ENCODE assay signal across 1 cellular context in genomic region chr2:196263181-196263747, GRCh38.
TF ChIP-seq lines count a peak whose summit lies in the region.

No MANE protein-coding gene starts in this region.

TF ChIP-seq in K562, 482 proteins besides CTCF, POLR2A, EP300 and RAD21 (continued from another document and continues in another):
- TF ChIP-seq ZNF740 (CRISPR knock-in tag; IDR thresholded peaks at IDR 0.05) (no peak), ZNF740 (tag; IDR thresholded peaks at IDR 0.05) (no peak), CHCHD3 (CRISPR knock-in tag; IDR thresholded peaks at IDR 0.05) (no peak), TFAM (CRISPR knock-in tag; conservative IDR thresholded peaks at IDR 0.05) (no peak), SRSF9 (IDR thresholded peaks at IDR 0.05; ENCODE audit: borderline replicate concordance, low read depth, low read length) (no peak), SNIP1 (IDR thresholded peaks at IDR 0.05; ENCODE audit: low read depth) (no peak), PBX2 (CRISPR knock-in tag; IDR thresholded peaks at IDR 0.05; ENCODE audit: low read depth) (no peak), PBX2 (tag; conservative IDR thresholded peaks at IDR 0.05; ENCODE audit: low read depth) (no peak), CTCFL (IDR thresholded peaks at IDR 0.05; ENCODE audit: borderline replicate concordance, insufficient read depth, low read depth, low read length, poor library complexity, severe bottlenecking) (no peak), ZNF75A (CRISPR knock-in tag; IDR thresholded peaks at IDR 0.05) (no peak), KAT2B (IDR thresholded peaks at IDR 0.05; ENCODE audit: low read depth, low read length) (no peak), MLLT1 (IDR thresholded peaks at IDR 0.05) (0 out of 4 replicates have a peak, but pooled peaks of 1 of the 2 experiments have one; percentile 45), ZNF316 (IDR thresholded peaks at IDR 0.05) (peak; percentile 33; the same call in 1 of the 2 replicates), TEAD2 (tag; IDR thresholded peaks at IDR 0.05) (no peak), PHTF2 (CRISPR knock-in tag; IDR thresholded peaks at IDR 0.05) (no peak), STAT5A (IDR thresholded peaks at IDR 0.05; ENCODE audit: borderline replicate concordance, low read length) (no peak), ZNF197 (CRISPR knock-in tag; IDR thresholded peaks at IDR 0.05; ENCODE audit: low read depth) (no peak), TBL1XR1 (IDR thresholded peaks at IDR 0.05; ENCODE audit: low read length in 2 of 2) (no peak), BDP1 (IDR thresholded peaks at IDR 0.05; ENCODE audit: insufficient read depth, insufficient read length) (no peak), PHF8 (IDR thresholded peaks at IDR 0.05; ENCODE audit: borderline replicate concordance, low read length) (no peak), TAF7 (tag; IDR thresholded peaks at IDR 0.05) (no peak), HDAC6 (IDR thresholded peaks at IDR 0.05; ENCODE audit: low read depth, low read length) (no peak), TGIF2 (CRISPR knock-in tag; IDR thresholded peaks at IDR 0.05) (no peak), FOXJ2 (tag; IDR thresholded peaks at IDR 0.05) (no peak), EWSR1 (IDR thresholded peaks at IDR 0.05; ENCODE audit: borderline replicate concordance, low read depth, partially characterized antibody) (no peak), BMI1 (IDR thresholded peaks at IDR 0.05; ENCODE audit: low read length) (no peak), DACH1 (IDR thresholded peaks at IDR 0.05; ENCODE audit: partially characterized antibody) (no peak), C11orf30 (IDR thresholded peaks at IDR 0.05; ENCODE audit: low read depth) (peak; percentile 52), RNF2 (IDR thresholded peaks at IDR 0.05) (no peak), GABPA (tag; conservative IDR thresholded peaks at IDR 0.05; ENCODE audit: low read depth) (peak; percentile 48; the same call in 1 of the 2 replicates), TARDBP (IDR thresholded peaks at IDR 0.05) (no peak), VEZF1 (CRISPR knock-in tag; IDR thresholded peaks at IDR 0.05) (no peak), ZNF449 (CRISPR knock-in tag; IDR thresholded peaks at IDR 0.05) (no peak), SMARCA4 (IDR thresholded peaks at IDR 0.05) (peak; percentile 37; the same call in 1 of the 2 replicates), ZKSCAN3 (CRISPR knock-in tag; IDR thresholded peaks at IDR 0.05) (no peak), FOXM1 (IDR thresholded peaks at IDR 0.05; ENCODE audit: low read depth) (peak; percentile 28; the same call in 1 of the 2 replicates), FOXM1 (CRISPR knock-in tag; IDR thresholded peaks at IDR 0.05; ENCODE audit: low read depth) (no peak), FOS (IDR thresholded peaks at IDR 0.05; ENCODE audit: extremely low read depth, insufficient read length) (no peak), ZNF431 (CRISPR knock-in tag; IDR thresholded peaks at IDR 0.05) (no peak), CREB3L1 (IDR thresholded peaks at IDR 0.05; ENCODE audit: borderline replicate concordance, low read depth) (no peak), TBP (optimal IDR thresholded peaks at IDR 0.05; ENCODE audit: low read depth, low read length) (no peak), POLR2G (IDR thresholded peaks at IDR 0.05; ENCODE audit: low read depth, low read length) (no peak), THRA (IDR thresholded peaks at IDR 0.05) (no peak; the same call in 1 of the 2 replicates), ZNF695 (CRISPR knock-in tag; IDR thresholded peaks at IDR 0.05) (no peak), SMAD4 (CRISPR knock-in tag; conservative IDR thresholded peaks at IDR 0.05) (0 out of 2 replicates have a peak, but pooled peaks have one; percentile 13), POLR3G (IDR thresholded peaks at IDR 0.05; ENCODE audit: extremely low read depth, insufficient read length, insufficient replicate concordance) (no peak), JUND (IDR thresholded peaks at IDR 0.05; ENCODE audit: borderline replicate concordance, low read depth, low read length) (no peak), JUND (tag; IDR thresholded peaks at IDR 0.05; ENCODE audit: borderline replicate concordance, low read depth, low read length) (no peak), NFRKB (IDR thresholded peaks at IDR 0.05; ENCODE audit: low read depth) (no peak), MAFK (IDR thresholded peaks at IDR 0.05; ENCODE audit: low read length) (no peak), E2F1 (CRISPR knock-in tag; IDR thresholded peaks at IDR 0.05) (no peak), BRD4 (IDR thresholded peaks at IDR 0.05) (no peak), ERF (CRISPR knock-in tag; IDR thresholded peaks at IDR 0.05) (no peak), SAP30 (IDR thresholded peaks at IDR 0.05; ENCODE audit: borderline replicate concordance, insufficient read depth, low read depth, low read length, poor library complexity, severe bottlenecking) (no peak), YY1 (IDR thresholded peaks at IDR 0.05; ENCODE audit: borderline replicate concordance in 1 of 3, control insufficient read depth in 1 of 3, extremely low read depth in 1 of 3, insufficient read depth in 3 of 3, insufficient read length in 1 of 3, insufficient replicate concordance in 2 of 3, low read depth in 1 of 3, low read length in 2 of 3) (no peak), POU5F1 (IDR thresholded peaks at IDR 0.05; ENCODE audit: borderline replicate concordance, low read depth, low read length, partially characterized antibody) (no peak), MAFG (tag; conservative IDR thresholded peaks at IDR 0.05) (0 out of 2 replicates have a peak, but pooled peaks have one; percentile 28), ARID2 (IDR thresholded peaks at IDR 0.05) (no peak), ZFX (CRISPR knock-in tag; IDR thresholded peaks at IDR 0.05) (no peak), CEBPG (CRISPR knock-in tag; IDR thresholded peaks at IDR 0.05) (no peak), CEBPG (tag; conservative IDR thresholded peaks at IDR 0.05 in 1 of 2, IDR thresholded peaks at IDR 0.05 in 1 of 2) (no peak), ZC3H4 (CRISPR knock-in tag; IDR thresholded peaks at IDR 0.05; ENCODE audit: borderline replicate concordance) (no peak), KLF10 (CRISPR knock-in tag; IDR thresholded peaks at IDR 0.05) (no peak), ETV1 (tag; conservative IDR thresholded peaks at IDR 0.05; ENCODE audit: low read depth) (0 out of 2 replicates have a peak, but pooled peaks have one; percentile 40), NR2F6 (CRISPR knock-in tag; IDR thresholded peaks at IDR 0.05) (no peak), ARNT (IDR thresholded peaks at IDR 0.05) (peak in 1 of 2 experiments; percentile 76; a peak in 1 of 4 replicates), CBFA2T3 (IDR thresholded peaks at IDR 0.05) (peak; percentile 74)
